Comparison of ENCODE assay signal across 24 cellular contexts in the genomic region with DNA sequence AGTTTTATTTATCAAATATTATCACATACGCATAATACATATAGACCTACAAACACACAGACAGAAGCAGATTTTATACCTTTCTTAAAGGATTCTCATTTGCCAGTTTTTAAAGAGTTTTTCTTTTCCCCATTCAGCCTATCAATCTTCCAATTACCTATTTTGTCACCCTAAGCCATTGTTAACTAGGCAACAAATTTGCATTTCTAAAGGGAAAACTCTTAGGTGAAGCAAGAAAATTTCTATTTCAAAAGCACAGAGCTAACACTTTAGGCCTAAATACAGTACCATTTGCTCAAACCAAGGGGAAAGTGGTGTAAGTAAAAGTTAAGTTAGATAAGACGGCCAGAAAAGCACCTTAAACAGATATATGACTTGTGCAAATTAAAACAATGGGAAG.
"Had no signal": no experiment of that assay in that cellular context is flagged by ENCODE, and none has a peak within 500 bp of the region (broad histone marks: within the 10 kb centered on the region; RNA-seq: fewer than 3 reads in every experiment).

No MANE protein-coding gene starts in this region.

- H3K9ac ChIP-seq: KMS-11, SK-N-SH had no signal

- H3K4me1 Mint-ChIP-seq: IgD-negative memory B cell, T-cell had no signal

- H3K27me3 Mint-ChIP-seq: IgD-negative memory B cell, T-cell had no signal

- H3K9me3 ChIP-seq: SK-N-SH had no signal

- H3K36me3 Mint-ChIP-seq: IgD-negative memory B cell, T-cell had no signal

- DNase-seq: Kasumi-1, MM.1S, NCI-H1092 treated with DMSO at 0.1 percent for 48 hours, NCI-H1436, NCI-H187, NCI-H2029, NCI-H2081 treated with DMSO at 0.1 percent for 48 hours, NCI-H2171, NCI-H226, NCI-H446, NCI-H510A treated with DMSO at 0.1 percent for 48 hours, NCI-H69, NCI-H774, PC-3, SHP77, SK-N-SH, SW 1271, T-cell had no signal

- ATAC-seq: K562, Panc1, PC-3, T-cell had no signal

- H3K27ac ChIP-seq: HL-60, KMS-11, RWPE1 had no signal

- H3K9me2 ChIP-seq: SK-N-SH had no signal

- H3K4me3 Mint-ChIP-seq: IgD-negative memory B cell, T-cell had no signal

- H3K4me3 ChIP-seq: K562 had no signal

- H3K4me2 ChIP-seq: KMS-11, SK-N-SH had no signal

- H3K27ac Mint-ChIP-seq: IgD-negative memory B cell, T-cell had no signal
